In the genomic region with DNA sequence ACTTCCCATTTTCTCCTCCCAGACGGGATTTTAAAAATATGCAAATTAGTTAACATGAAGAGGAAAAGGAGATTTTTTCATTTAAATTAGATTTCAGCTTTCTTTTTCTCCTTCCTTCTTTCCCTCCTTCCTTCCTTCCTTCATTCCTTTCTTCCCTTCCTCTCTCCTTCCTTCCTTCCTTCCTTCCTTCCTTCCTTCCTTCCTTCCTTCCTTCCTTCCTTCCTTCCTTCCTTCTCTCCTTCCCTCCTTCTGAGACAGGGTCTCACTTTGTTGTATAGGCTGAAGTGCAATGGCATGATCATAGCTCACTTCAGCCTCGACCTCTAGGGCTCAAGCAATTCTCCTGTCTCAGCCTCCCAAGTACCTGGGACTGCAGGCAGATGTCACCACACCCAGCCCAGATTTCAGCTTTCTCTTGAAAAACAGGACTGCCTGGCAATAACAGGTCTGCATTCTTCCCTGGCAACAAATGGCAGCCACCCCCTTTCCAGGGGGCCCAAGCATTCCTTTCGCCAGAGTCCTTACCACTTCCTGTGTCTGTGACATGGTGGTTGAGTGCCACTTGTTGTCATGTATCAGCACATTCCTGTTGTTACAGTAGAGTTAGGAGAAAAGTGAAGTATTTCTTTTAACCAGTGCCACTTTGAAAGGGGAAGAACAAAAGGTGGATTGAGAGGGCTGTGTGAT, we compare ENCODE assay signal across 1 cellular context.
TF ChIP-seq lines count a peak whose summit lies in the region.

No MANE protein-coding gene starts in this region.

TF ChIP-seq in HEK293, 187 proteins besides CTCF, POLR2A, EP300 and RAD21 (continued from another document):
- TF ChIP-seq ZNF146 (tag by site-specific recombination; IDR thresholded peaks at IDR 0.05) = no peak
- TF ChIP-seq ZNF366 (tag by site-specific recombination; conservative IDR thresholded peaks at IDR 0.05) = peak; percentile 96
